Comparison of ENCODE assay signal across 20 cellular contexts in genomic region chr4:7761312-7761711, GRCh38.
A peak's percentile ranks its signal among the peaks of the same experiment; 100 is the strongest.
DNase-seq lines count a peak whose midpoint lies in the region; ATAC-seq, FAIRE-seq and TF ChIP-seq lines count a peak whose summit lies in the region.
"Had no signal": no experiment of that assay in that cellular context is flagged by ENCODE, and none has a peak within 500 bp of the region (broad histone marks: within the 10 kb centered on the region; RNA-seq: fewer than 3 reads in every experiment).

No MANE protein-coding gene starts in this region.

- TF ChIP-seq CTCF in neural cell (IDR thresholded peaks at IDR 0.05; ENCODE audit: poor library complexity, severe bottlenecking) = no peak

- DNase-seq in activated T-cell treated with anti-CD3 and anti-CD28 coated beads, Interleukin-2, amount 50 U/mL, for 72 hours = no peak
- DNase-seq in activated T-cell treated with anti-CD3 and anti-CD28 coated beads, Interleukin-2, amount 50 U/mL, for 48 hours = no peak
- DNase-seq in GM12892 (ENCODE audit: insufficient read length) = no peak
- no peak for DNase-seq in activated T-helper 2 cell treated with anti-CD3 and anti-CD28 coated beads, Interferon-gamma antibody, Interleukin-2, Interleukin-4, amounts not matched to agents 10 μg/mL and 5 μg/mL and 100 μg/mL, durations not matched to agents 14 hours and 24 hours and 36 hours (ENCODE audit: low spot score)
- DNase-seq in NCI-H1105 treated with DMSO at 0.1 percent for 48 hours (lab: John Stamatoyannopoulos, UW) = no peak
- no peak for DNase-seq in NCI-H2081 treated with DMSO at 0.1 percent for 48 hours (lab: John Stamatoyannopoulos, UW)
- DNase-seq: activated gamma-delta T cell, NCI-H2171 treated with DMSO at 0.1 percent for 48 hours, RPMI8226 had no signal

- peak overlapping the region; percentile 37 for H3K27ac Mint-ChIP-seq in activated T-cell treated with anti-CD3 and anti-CD28 coated beads, Interleukin-2, amount 50 U/mL, for 72 hours
- peak overlapping the region; percentile 22 for H3K27ac Mint-ChIP-seq in activated T-helper 2 cell treated with anti-CD3 and anti-CD28 coated beads, Interferon-gamma antibody, Interleukin-2, Interleukin-4, amounts not matched to agents 10 μg/mL and 5 μg/mL and 100 μg/mL, durations not matched to agents 14 hours and 24 hours and 36 hours
- H3K27ac Mint-ChIP-seq: IgD-negative memory B cell had no signal

- H3K36me3 Mint-ChIP-seq in activated T-cell treated with anti-CD3 and anti-CD28 coated beads, Interleukin-2, amount 50 U/mL, for 72 hours (ENCODE audit: insufficient read depth in 2 of 2) = no peaks in the 10 kb centered on the region
- peaks cover 15% of the 10 kb centered on the region for H3K36me3 Mint-ChIP-seq in activated T-helper 2 cell treated with anti-CD3 and anti-CD28 coated beads, Interferon-gamma antibody, Interleukin-2, Interleukin-4, amounts not matched to agents 10 μg/mL and 5 μg/mL and 100 μg/mL, durations not matched to agents 14 hours and 24 hours and 36 hours (ENCODE audit: low read depth)
- H3K36me3 Mint-ChIP-seq: IgD-negative memory B cell had no signal

- peaks cover 10% of the 10 kb centered on the region for H4K20me1 ChIP-seq in neural cell (ENCODE audit: insufficient read depth)

- intact Hi-C loops in activated T-helper 2 cell treated with anti-CD3 and anti-CD28 coated beads, Interferon-gamma antibody, Interleukin-2, Interleukin-4, amounts not matched to agents 10 μg/mL and 5 μg/mL and 100 μg/mL, durations not matched to agents 14 hours and 24 hours and 36 hours (cut with micrococcal nuclease) = loop anchor here (1.0 kb wide), 1 partner anchor 41 kb away; no protein-coding TSS in a partner anchor

- H3K9me3 ChIP-seq in neural cell (ENCODE audit: low read length) = no peaks in the 10 kb centered on the region
- H3K9me3 ChIP-seq: BE2C, colonic mucosa, prostate gland, stomach, upper lobe of right lung had no signal

- TF ChIP-seq POLR2A in GM12892 (IDR thresholded peaks at IDR 0.05; ENCODE audit: low read depth, low read length) = no peak

- H3K27me3 Mint-ChIP-seq in activated T-cell treated with anti-CD3 and anti-CD28 coated beads, Interleukin-2, amount 50 U/mL, for 72 hours (ENCODE audit: low read depth) = no peaks in the 10 kb centered on the region
- no peaks in the 10 kb centered on the region for H3K27me3 Mint-ChIP-seq in activated T-helper 2 cell treated with anti-CD3 and anti-CD28 coated beads, Interferon-gamma antibody, Interleukin-2, Interleukin-4, amounts not matched to agents 10 μg/mL and 5 μg/mL and 100 μg/mL, durations not matched to agents 14 hours and 24 hours and 36 hours (ENCODE audit: low read depth)

- no peak for TF ChIP-seq EP300 in neural cell (conservative IDR thresholded peaks at IDR 0.05; ENCODE audit: poor library complexity, severe bottlenecking)

- peak in 1 of 2 donors; percentile 11 for ATAC-seq in activated T-cell treated with anti-CD3 and anti-CD28 coated beads, Interleukin-2, amount 50 U/mL, for 72 hours (replicated peaks in 1 of 2)
- ATAC-seq in HG03196 (IDR thresholded peaks at IDR 0.05; ENCODE audit: unreplicated experiment) = no peak

- H3F3A ChIP-seq in neural cell (ENCODE audit: insufficient read depth, low read length, poor library complexity, severe bottlenecking) = no peaks in the 10 kb centered on the region

- no peaks in the 10 kb centered on the region for H3K9me2 ChIP-seq in neural cell (ENCODE audit: insufficient read depth, low read length)

- TF ChIP-seq RAD21 in neural cell (conservative IDR thresholded peaks at IDR 0.05) = no peak

- peak; percentile 36 for FAIRE-seq in GM12892 (lab: Jason Lieb, UNC)
- FAIRE-seq: A204.1 had no signal

- H3K9ac ChIP-seq in neural cell (ENCODE audit: low read length) = no peak overlapping the region

- no peaks in the 10 kb centered on the region for H3K27me3 ChIP-seq in neural cell (ENCODE audit: insufficient read depth, low read depth, low read length)
- H3K27me3 ChIP-seq: BE2C, colonic mucosa, stomach, upper lobe of right lung had no signal

- H3K27ac ChIP-seq in neural cell (ENCODE audit: low read length) = no peak overlapping the region
- H3K27ac ChIP-seq: colonic mucosa, prostate gland, upper lobe of right lung had no signal

- no peak overlapping the region for H3K4me3 ChIP-seq in neural cell (ENCODE audit: low read length)
- H3K4me3 ChIP-seq: colonic mucosa, prostate gland, skin epidermis, stomach, upper lobe of right lung had no signal

- no peaks in the 10 kb centered on the region for H3K4me1 Mint-ChIP-seq in activated T-cell treated with anti-CD3 and anti-CD28 coated beads, Interleukin-2, amount 50 U/mL, for 72 hours (ENCODE audit: low read depth)
- H3K4me1 Mint-ChIP-seq in activated T-helper 2 cell treated with anti-CD3 and anti-CD28 coated beads, Interferon-gamma antibody, Interleukin-2, Interleukin-4, amounts not matched to agents 10 μg/mL and 5 μg/mL and 100 μg/mL, durations not matched to agents 14 hours and 24 hours and 36 hours (ENCODE audit: low read depth) = peaks cover 25% of the 10 kb centered on the region

- no peak overlapping the region for H2AFZ ChIP-seq in neural cell (ENCODE audit: low read depth, low read length)

- no peaks in the 10 kb centered on the region for H3K36me3 ChIP-seq in neural cell (ENCODE audit: insufficient read depth, low read length)
- H3K36me3 ChIP-seq: colonic mucosa, prostate gland had no signal

- H3K9me3 Mint-ChIP-seq in activated T-cell treated with anti-CD3 and anti-CD28 coated beads, Interleukin-2, amount 50 U/mL, for 72 hours = no peaks in the 10 kb centered on the region
- H3K9me3 Mint-ChIP-seq in activated T-helper 2 cell treated with anti-CD3 and anti-CD28 coated beads, Interferon-gamma antibody, Interleukin-2, Interleukin-4, amounts not matched to agents 10 μg/mL and 5 μg/mL and 100 μg/mL, durations not matched to agents 14 hours and 24 hours and 36 hours = no peaks in the 10 kb centered on the region
- H3K9me3 Mint-ChIP-seq: IgD-negative memory B cell, mesothelial cell of epicardium had no signal

- no peak overlapping the region for H3K4me3 Mint-ChIP-seq in activated T-cell treated with anti-CD3 and anti-CD28 coated beads, Interleukin-2, amount 50 U/mL, for 72 hours
- H3K4me3 Mint-ChIP-seq in activated T-helper 2 cell treated with anti-CD3 and anti-CD28 coated beads, Interferon-gamma antibody, Interleukin-2, Interleukin-4, amounts not matched to agents 10 μg/mL and 5 μg/mL and 100 μg/mL, durations not matched to agents 14 hours and 24 hours and 36 hours (ENCODE audit: low read depth) = no peak overlapping the region
- H3K4me3 Mint-ChIP-seq: mesothelial cell of epicardium had no signal

- H3K79me2 ChIP-seq in neural cell (replicated peaks; ENCODE audit: insufficient read depth, low read length) = no peaks in the 10 kb centered on the region

- H3K4me2 ChIP-seq in neural cell (ENCODE audit: low read length) = no peak overlapping the region

TF ChIP-seq in neural cell, 6 proteins besides CTCF, POLR2A, EP300 and RAD21:
- TF ChIP-seq REST (IDR thresholded peaks at IDR 0.05; ENCODE audit: borderline replicate concordance) (no peak), TAF1 (IDR thresholded peaks at IDR 0.05; ENCODE audit: low read depth) (no peak), SMC3 (conservative IDR thresholded peaks at IDR 0.05; ENCODE audit: poor library complexity) (no peak), POLR2AphosphoS5 (IDR thresholded peaks at IDR 0.05) (peak; percentile 7), MXI1 (conservative IDR thresholded peaks at IDR 0.05; ENCODE audit: poor library complexity, severe bottlenecking) (no peak), EZH2 (IDR thresholded peaks at IDR 0.05; ENCODE audit: borderline replicate concordance, insufficient read depth, low read length, poor library complexity, severe bottlenecking) (no peak)
